ENCODE assay signal across 16 cellular contexts in genomic region chr11:2250485-2250884, GRCh38. TPM values are rescaled to one million over a fixed set of nuclear protein-coding genes. Genes with fewer than 3 reads are reported as not detected.
A peak's percentile ranks its signal among the peaks of the same experiment; 100 is the strongest.
DNase-seq lines count a peak whose midpoint lies in the region; ATAC-seq and TF ChIP-seq lines count a peak whose summit lies in the region.
"Had no signal": no experiment of that assay in that cellular context is flagged by ENCODE, and none has a peak within 500 bp of the region (broad histone marks: within the 10 kb centered on the region; RNA-seq: fewer than 3 reads in every experiment).

No MANE protein-coding gene starts in this region.

- intact Hi-C loops in sigmoid colon (cut with DNase I): no loop called here

- TF ChIP-seq CTCF in osteoblast (IDR thresholded peaks at IDR 0.05; ENCODE audit: extremely low read depth, low read depth, low read length): no peak
- TF ChIP-seq CTCF in sigmoid colon (IDR thresholded peaks at IDR 0.05): no peak

- peaks cover 28% of the 10 kb centered on the region for H3K4me1 ChIP-seq in BLaER1
- no peaks in the 10 kb centered on the region for H3K4me1 ChIP-seq in osteoblast (ENCODE audit: insufficient read depth, low read length)
- H3K4me1 ChIP-seq in sigmoid colon: no peaks in the 10 kb centered on the region

- H3K79me2 ChIP-seq in osteoblast (ENCODE audit: insufficient read depth, low read length): no peaks in the 10 kb centered on the region

- peak overlapping the region; percentile 14 for H3K27ac Mint-ChIP-seq in T-helper 17 cell
- H3K27ac Mint-ChIP-seq: CD4-positive, alpha-beta T cell had no signal

- H4K20me1 ChIP-seq in BLaER1 (peaks cover 14% of the 10 kb centered on the region; the same call in 1 of the 2 replicates), osteoblast (ENCODE audit: insufficient read depth, low read length) (no peaks in the 10 kb centered on the region)

- DNase-seq in T-helper 17 cell (no peak), islet precursor cell (peak; percentile 51), osteoblast (ENCODE audit: insufficient read length, low spot score, missing footprints) (peak; percentile 30), sigmoid colon (no peak)
- DNase-seq: 8988T; AML-193; C1 segment of cervical spinal cord; CD4-positive, alpha-beta T cell; DMS79; GDM1; IMR-90 had no signal

- WGBS in sigmoid colon, 2 donors: 79 to 84% methylated on average over 8 of the region's 8 CpGs

- no peaks in the 10 kb centered on the region for H3K36me3 Mint-ChIP-seq in T-helper 17 cell (ENCODE audit: low read depth)

- H3K27me3 Mint-ChIP-seq in T-helper 17 cell: peaks cover 19% of the 10 kb centered on the region

- no peak overlapping the region for H3K27ac ChIP-seq in BLaER1
- H3K27ac ChIP-seq in osteoblast (ENCODE audit: low read depth, low read length): no peak overlapping the region
- H3K27ac ChIP-seq in sigmoid colon: no peak overlapping the region

- H3K4me3 ChIP-seq in BLaER1 (no peak overlapping the region), osteoblast (ENCODE audit: insufficient read depth, low read length) (no peak overlapping the region), sigmoid colon (no peak overlapping the region)

- no peak overlapping the region for H3K4me3 Mint-ChIP-seq in T-helper 17 cell
- H3K4me3 Mint-ChIP-seq: CD4-positive, alpha-beta T cell had no signal

- no peaks in the 10 kb centered on the region for H3K4me1 Mint-ChIP-seq in T-helper 17 cell

- no peak overlapping the region for H3K9ac ChIP-seq in BLaER1

- no peak overlapping the region for H2AFZ ChIP-seq in osteoblast (ENCODE audit: low read length)

- H3K27me3 ChIP-seq in BLaER1: peaks cover 10% of the 10 kb centered on the region
- peaks cover 9% of the 10 kb centered on the region for H3K27me3 ChIP-seq in osteoblast (ENCODE audit: insufficient read depth, low read length)
- H3K27me3 ChIP-seq in sigmoid colon: no peaks in the 10 kb centered on the region

- H3K36me3 ChIP-seq in BLaER1 (no peaks in the 10 kb centered on the region), osteoblast (ENCODE audit: insufficient read depth, low read length) (no peaks in the 10 kb centered on the region), sigmoid colon (no peaks in the 10 kb centered on the region)

- no peak for TF ChIP-seq POLR2A in sigmoid colon (IDR thresholded peaks at IDR 0.05)

- ATAC-seq in T-helper 17 cell: no peak
- no peak for ATAC-seq in HG03457 (IDR thresholded peaks at IDR 0.05; ENCODE audit: unreplicated experiment)
- ATAC-seq in HG03025 (IDR thresholded peaks at IDR 0.05; ENCODE audit: low FRiP score, unreplicated experiment): no peak
- ATAC-seq in GM19467 (IDR thresholded peaks at IDR 0.05; ENCODE audit: unreplicated experiment): no peak
- ATAC-seq: HCT116 had no signal

- peak overlapping the region; percentile 34 for H3K4me2 ChIP-seq in BLaER1
- no peak overlapping the region for H3K4me2 ChIP-seq in osteoblast (ENCODE audit: insufficient read depth, low read length)

- H3K9me3 ChIP-seq in BLaER1 (no peaks in the 10 kb centered on the region), T-helper 17 cell (ENCODE audit: control insufficient read depth, low read length, poor library complexity, severe bottlenecking) (no peaks in the 10 kb centered on the region), osteoblast (ENCODE audit: low read depth, low read length) (no peaks in the 10 kb centered on the region), sigmoid colon (no peaks in the 10 kb centered on the region)

- TF ChIP-seq EP300 in sigmoid colon (IDR thresholded peaks at IDR 0.05): no peak

RNA-seq across cellular contexts. Expression of gene ASCL2, which starts 19.9 kb away (rescaled TPM):
- total RNA-seq in T-helper 17 cell (under 1 TPM in 1 of 2 donors, not detected in 1; 0.18 TPM), osteoblast (not detected in 2 replicates), sigmoid colon (under 1 TPM in 2 of 4 donors, not detected in 2; 0.28 to 0.33 TPM)
- 1 to 10 TPM; 1.2 to 4.8 (median 1.4) TPM for polyA plus RNA-seq in sigmoid colon
- total RNA-seq: CD4-positive, alpha-beta T cell; IMR-90 had no signal
- polyA plus RNA-seq: IMR-90 had no signal

RNA-seq across cellular contexts. Expression of gene C11orf21, which starts 51.2 kb away (rescaled TPM):
- total RNA-seq in T-helper 17 cell (10 to 100 TPM; 50.1 to 89.1 TPM), osteoblast (0.29 and 0.36 TPM in 2 replicates), sigmoid colon (under 1 TPM in 2 of 4 donors, not detected in 2; 0.68 to 0.71 TPM)
- 1 to 10 TPM in 1 of 3 donors, not detected in 2; 6.2 TPM for polyA plus RNA-seq in sigmoid colon
- total RNA-seq: IMR-90 had no signal
- polyA plus RNA-seq: IMR-90 had no signal

RNA-seq across cellular contexts. Expression of gene TSPAN32, which starts 51.3 kb away (rescaled TPM):
- total RNA-seq in T-helper 17 cell: 10 to 100 TPM; 65.7 to 93.2 TPM
- total RNA-seq in osteoblast: 0.59 and 1.4 TPM in 2 replicates
- total RNA-seq in sigmoid colon: 1 to 10 TPM in 2 of 4 donors, under 1 TPM in 2; 0.81 to 5.3 (median 0.95) TPM
- 1 to 10 TPM in 1 of 3 donors, not detected in 2; 4.6 TPM for polyA plus RNA-seq in sigmoid colon
- total RNA-seq: IMR-90 had no signal

Comparison
In these comparisons a context has a peak if more than half of its experiments do, and no peak if none do; other contexts are left out.
1. DNase-seq: peak in islet precursor cell (single experiment) and osteoblast (single experiment); none in T-helper 17 cell (0 of 3) and sigmoid colon (single experiment).
2. RNA of gene C11orf21, which starts 51.2 kb away (total RNA-seq): 50.1 to 89.1 TPM in T-helper 17 cell; 0.68 to 0.71 TPM in sigmoid colon and 0.29 to 0.36 TPM in osteoblast; every median in the first group is over 10 times any median in the second.
3. RNA of gene TSPAN32, which starts 51.3 kb away (total RNA-seq): 65.7 to 93.2 TPM in T-helper 17 cell; 0.59 to 1.4 TPM in osteoblast and 0.81 to 5.3 TPM in sigmoid colon; every median in the first group is over 10 times any median in the second.